17 cellular contexts compared by ENCODE assay signal in genomic region chr1:32099426-32099825, GRCh38. TPM values are rescaled to one million over a fixed set of nuclear protein-coding genes. Genes with fewer than 3 reads are reported as not detected.
DNase-seq lines count a peak whose midpoint lies in the region; ATAC-seq and TF ChIP-seq lines count a peak whose summit lies in the region.
"Had no signal": no experiment of that assay in that cellular context is flagged by ENCODE, and none has a peak within 500 bp of the region (broad histone marks: within the 10 kb centered on the region; RNA-seq: fewer than 3 reads in every experiment).

No MANE protein-coding gene starts in this region.

- peaks cover 2 to 16% of the 10 kb centered on the region in 2 donors for H3K36me3 Mint-ChIP-seq in activated T-cell treated with anti-CD3 and anti-CD28 coated beads, Interleukin-2, amount 50 U/mL, for 72 hours (ENCODE audit: insufficient read depth in 2 of 2)

- no peak overlapping the region for H3K9ac ChIP-seq in Karpas-422 (ENCODE audit: low read length)
- H3K9ac ChIP-seq: BLaER1 had no signal

- H3K4me2 ChIP-seq in Karpas-422 (ENCODE audit: low read depth, low read length, poor library complexity, severe bottlenecking) = no peak overlapping the region
- H3K4me2 ChIP-seq: BLaER1 had no signal

- H3K27me3 ChIP-seq in Karpas-422 (ENCODE audit: low read length) = no peaks in the 10 kb centered on the region
- H3K27me3 ChIP-seq in WERI-Rb-1 (ENCODE audit: insufficient read depth, low read depth, severe bottlenecking) = no peaks in the 10 kb centered on the region
- H3K27me3 ChIP-seq: BLaER1 had no signal

- H3K36me3 ChIP-seq in Karpas-422 (ENCODE audit: insufficient read depth, low read length) = peaks cover 16% of the 10 kb centered on the region
- peaks cover 72% of the 10 kb centered on the region for H3K36me3 ChIP-seq in WERI-Rb-1

- no peak overlapping the region for H2AFZ ChIP-seq in Karpas-422 (ENCODE audit: low read length)

- no peaks in the 10 kb centered on the region for H3K9me3 ChIP-seq in Karpas-422 (ENCODE audit: low read length)
- H3K9me3 ChIP-seq in WERI-Rb-1 (ENCODE audit: severe bottlenecking) = no peaks in the 10 kb centered on the region
- H3K9me3 ChIP-seq: BLaER1 had no signal

- no peak for ATAC-seq in activated T-cell treated with anti-CD3 and anti-CD28 coated beads, Interleukin-2, amount 50 U/mL, for 72 hours (replicated peaks in 1 of 2)
- ATAC-seq in HG02759 (IDR thresholded peaks at IDR 0.05; ENCODE audit: unreplicated experiment) (no peak), HG03039 (IDR thresholded peaks at IDR 0.05; ENCODE audit: unreplicated experiment) (no peak)
- ATAC-seq: HCT116, HepG2 had no signal

- H3K27ac ChIP-seq in Karpas-422 (ENCODE audit: low read length) = no peak overlapping the region
- H3K27ac ChIP-seq in WERI-Rb-1 = peak overlapping the region; percentile 72
- H3K27ac ChIP-seq: BLaER1 had no signal

- peaks cover 7% of the 10 kb centered on the region for H3K4me1 Mint-ChIP-seq in activated T-cell treated with anti-CD3 and anti-CD28 coated beads, Interleukin-2, amount 50 U/mL, for 72 hours (ENCODE audit: low read depth)
- H3K4me1 Mint-ChIP-seq: CD14-positive monocyte; CD4-positive, alpha-beta memory T cell had no signal

- H3K4me3 ChIP-seq in Karpas-422 (ENCODE audit: low read length) (no peak overlapping the region), WERI-Rb-1 (ENCODE audit: low read depth, low read length) (no peak overlapping the region)
- H3K4me3 ChIP-seq: BLaER1 had no signal

- H3K9me3 Mint-ChIP-seq in activated T-cell treated with anti-CD3 and anti-CD28 coated beads, Interleukin-2, amount 50 U/mL, for 72 hours = no peaks in the 10 kb centered on the region
- H3K9me3 Mint-ChIP-seq: HFFc6 had no signal

- no peaks in the 10 kb centered on the region for H3K79me2 ChIP-seq in Karpas-422 (ENCODE audit: low read length)

- no peaks in the 10 kb centered on the region for H3K9me2 ChIP-seq in Karpas-422 (replicated peaks; ENCODE audit: insufficient read depth, low read length)

- no peaks in the 10 kb centered on the region for H3K4me1 ChIP-seq in Karpas-422 (ENCODE audit: low read length)
- H3K4me1 ChIP-seq: BLaER1 had no signal

- H3K27ac Mint-ChIP-seq in activated T-cell treated with anti-CD3 and anti-CD28 coated beads, Interleukin-2, amount 50 U/mL, for 72 hours = peak overlapping the region; percentile 16

- no peaks in the 10 kb centered on the region for H4K20me1 ChIP-seq in Karpas-422 (ENCODE audit: insufficient read depth, low read depth, low read length)
- H4K20me1 ChIP-seq: BLaER1 had no signal

- DNase-seq in activated T-cell treated with anti-CD3 and anti-CD28 coated beads, Interleukin-2, amount 50 U/mL, for 72 hours = no peak
- DNase-seq in activated T-cell treated with anti-CD3 and anti-CD28 coated beads, Interleukin-2, amount 50 U/mL, for 1 hour = no peak
- peak; percentile 11 for DNase-seq in Karpas-422
- DNase-seq in WERI-Rb-1 = peak; percentile 72
- DNase-seq in myocyte (ENCODE audit: low read depth) = peak; percentile 30
- DNase-seq in COLO829 (ENCODE audit: low spot score) = no peak
- DNase-seq: 8988T; CD4-positive, alpha-beta memory T cell; GOT3; H7; HFFc6 had no signal

- no peak overlapping the region for H3K4me3 Mint-ChIP-seq in activated T-cell treated with anti-CD3 and anti-CD28 coated beads, Interleukin-2, amount 50 U/mL, for 72 hours
- H3K4me3 Mint-ChIP-seq: CD14-positive monocyte; CD4-positive, alpha-beta memory T cell; HFFc6 had no signal

- TF ChIP-seq CTCF in WERI-Rb-1 (IDR thresholded peaks at IDR 0.05; ENCODE audit: low read depth, low read length) = no peak

- no peaks in the 10 kb centered on the region for H3K27me3 Mint-ChIP-seq in activated T-cell treated with anti-CD3 and anti-CD28 coated beads, Interleukin-2, amount 50 U/mL, for 72 hours (ENCODE audit: low read depth)
- H3K27me3 Mint-ChIP-seq: CD4-positive, alpha-beta memory T cell had no signal

RNA-seq across cellular contexts. Expression of gene KPNA6, which starts 8.4 kb away (rescaled TPM):
- total RNA-seq in activated T-cell treated with anti-CD3 and anti-CD28 coated beads, Interleukin-2, amount 50 U/mL, for 72 hours = 10 to 100 TPM; 63.3 to 65.8 TPM
- total RNA-seq in Karpas-422 (2014; rRNA removed; shearing (Covaris generic); ENCODE audit: low replicate concordance) = 19.7 and 26.0 TPM in 2 replicates
- total RNA-seq in myocyte = 59.3 and 60.6 TPM in 2 replicates
- 32.7 TPM for polyA plus RNA-seq in myocyte (2012)

RNA-seq across cellular contexts. Expression of gene TMEM39B, which starts 26.7 kb away (rescaled TPM):
- total RNA-seq in activated T-cell treated with anti-CD3 and anti-CD28 coated beads, Interleukin-2, amount 50 U/mL, for 72 hours = 10 to 100 TPM; 28.4 to 38.0 TPM
- total RNA-seq in Karpas-422 (2014; rRNA removed; shearing (Covaris generic); ENCODE audit: low replicate concordance) = 10.3 and 11.5 TPM in 2 replicates
- total RNA-seq in myocyte = 4.9 and 5.6 TPM in 2 replicates
- 15.2 TPM for polyA plus RNA-seq in myocyte (2012)

Comparison
In these comparisons a context has a peak if more than half of its experiments do, and no peak if none do; other contexts are left out.
1. DNase-seq: peak in Karpas-422 (single experiment), WERI-Rb-1 (single experiment) and myocyte (single experiment); none in activated T-cell treated with anti-CD3 and anti-CD28 coated beads, Interleukin-2, amount 50 U/mL, for 72 hours (0 of 2), activated T-cell treated with anti-CD3 and anti-CD28 coated beads, Interleukin-2, amount 50 U/mL, for 1 hour (single experiment) and COLO829 (single experiment).